Comparison of ENCODE assay signal across 1 cellular context in the genomic region with DNA sequence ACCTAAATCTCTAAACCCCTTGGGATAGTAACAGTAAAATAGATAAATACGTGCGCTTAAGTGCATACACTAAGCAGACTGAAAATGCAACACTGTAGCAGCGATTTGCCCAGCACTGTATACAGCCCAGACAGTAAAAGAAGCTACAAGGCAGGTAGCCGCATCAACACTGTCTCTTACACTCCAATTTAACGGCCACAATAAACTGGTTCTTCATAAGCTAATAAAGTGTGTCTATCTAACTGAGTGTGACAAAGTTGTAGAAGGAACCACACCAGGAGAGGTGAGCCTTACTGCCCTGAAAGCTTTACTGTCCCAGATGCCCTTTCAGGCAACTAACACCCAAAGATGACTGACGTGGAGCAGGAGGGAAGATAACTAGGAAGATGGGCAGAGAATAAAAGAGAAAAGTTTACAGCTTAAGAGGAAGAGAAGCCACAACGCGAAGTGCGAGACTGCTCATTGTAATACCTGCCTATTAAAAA.
A peak's percentile ranks its signal among the peaks of the same experiment; 100 is the strongest.
TF ChIP-seq lines count a peak whose summit lies in the region.

No MANE protein-coding gene starts in this region.

TF ChIP-seq in HEK293, 187 proteins besides CTCF, POLR2A, EP300 and RAD21 (continued from another document):
- TF ChIP-seq, protein P1, sequence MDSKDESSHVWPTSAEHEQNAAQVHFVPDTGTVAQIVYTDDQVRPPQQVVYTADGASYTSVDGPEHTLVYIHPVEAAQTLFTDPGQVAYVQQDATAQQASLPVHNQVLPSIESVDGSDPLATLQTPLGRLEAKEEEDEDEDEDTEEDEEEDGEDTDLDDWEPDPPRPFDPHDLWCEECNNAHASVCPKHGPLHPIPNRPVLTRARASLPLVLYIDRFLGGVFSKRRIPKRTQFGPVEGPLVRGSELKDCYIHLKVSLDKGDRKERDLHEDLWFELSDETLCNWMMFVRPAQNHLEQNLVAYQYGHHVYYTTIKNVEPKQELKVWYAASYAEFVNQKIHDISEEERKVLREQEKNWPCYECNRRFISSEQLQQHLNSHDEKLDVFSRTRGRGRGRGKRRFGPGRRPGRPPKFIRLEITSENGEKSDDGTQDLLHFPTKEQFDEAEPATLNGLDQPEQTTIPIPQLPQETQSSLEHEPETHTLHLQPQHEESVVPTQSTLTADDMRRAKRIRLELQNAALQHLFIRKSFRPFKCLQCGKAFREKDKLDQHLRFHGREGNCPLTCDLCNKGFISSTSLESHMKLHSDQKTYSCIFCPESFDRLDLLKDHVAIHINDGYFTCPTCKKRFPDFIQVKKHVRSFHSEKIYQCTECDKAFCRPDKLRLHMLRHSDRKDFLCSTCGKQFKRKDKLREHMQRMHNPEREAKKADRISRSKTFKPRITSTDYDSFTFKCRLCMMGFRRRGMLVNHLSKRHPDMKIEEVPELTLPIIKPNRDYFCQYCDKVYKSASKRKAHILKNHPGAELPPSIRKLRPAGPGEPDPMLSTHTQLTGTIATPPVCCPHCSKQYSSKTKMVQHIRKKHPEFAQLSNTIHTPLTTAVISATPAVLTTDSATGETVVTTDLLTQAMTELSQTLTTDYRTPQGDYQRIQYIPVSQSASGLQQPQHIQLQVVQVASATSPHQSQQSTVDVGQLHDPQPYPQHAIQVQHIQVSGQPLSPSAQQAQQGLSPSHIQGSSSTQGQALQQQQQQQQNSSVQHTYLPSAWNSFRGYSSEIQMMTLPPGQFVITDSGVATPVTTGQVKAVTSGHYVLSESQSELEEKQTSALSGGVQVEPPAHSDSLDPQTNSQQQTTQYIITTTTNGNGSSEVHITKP (tag by site-specific recombination; IDR thresholded peaks at IDR 0.05) = 0 out of 2 replicates have a peak, but pooled peaks have one; percentile 13
- no peak for TF ChIP-seq ZSCAN16 (tag by site-specific recombination; IDR thresholded peaks at IDR 0.05)
- no peak for TF ChIP-seq ZNF266 (tag by site-specific recombination; IDR thresholded peaks at IDR 0.05; ENCODE audit: low read depth)
- no peak for TF ChIP-seq ZNF426 (tag by site-specific recombination; IDR thresholded peaks at IDR 0.05)
- TF ChIP-seq ZNF114 (tag by site-specific recombination; IDR thresholded peaks at IDR 0.05) = no peak
- TF ChIP-seq ZNF707 (tag by site-specific recombination; IDR thresholded peaks at IDR 0.05) = no peak
- TF ChIP-seq ZNF785 (tag by site-specific recombination; IDR thresholded peaks at IDR 0.05) = no peak
- TF ChIP-seq KLF9 (tag by site-specific recombination; IDR thresholded peaks at IDR 0.05; ENCODE audit: low read depth) = no peak
